In the genomic region with DNA sequence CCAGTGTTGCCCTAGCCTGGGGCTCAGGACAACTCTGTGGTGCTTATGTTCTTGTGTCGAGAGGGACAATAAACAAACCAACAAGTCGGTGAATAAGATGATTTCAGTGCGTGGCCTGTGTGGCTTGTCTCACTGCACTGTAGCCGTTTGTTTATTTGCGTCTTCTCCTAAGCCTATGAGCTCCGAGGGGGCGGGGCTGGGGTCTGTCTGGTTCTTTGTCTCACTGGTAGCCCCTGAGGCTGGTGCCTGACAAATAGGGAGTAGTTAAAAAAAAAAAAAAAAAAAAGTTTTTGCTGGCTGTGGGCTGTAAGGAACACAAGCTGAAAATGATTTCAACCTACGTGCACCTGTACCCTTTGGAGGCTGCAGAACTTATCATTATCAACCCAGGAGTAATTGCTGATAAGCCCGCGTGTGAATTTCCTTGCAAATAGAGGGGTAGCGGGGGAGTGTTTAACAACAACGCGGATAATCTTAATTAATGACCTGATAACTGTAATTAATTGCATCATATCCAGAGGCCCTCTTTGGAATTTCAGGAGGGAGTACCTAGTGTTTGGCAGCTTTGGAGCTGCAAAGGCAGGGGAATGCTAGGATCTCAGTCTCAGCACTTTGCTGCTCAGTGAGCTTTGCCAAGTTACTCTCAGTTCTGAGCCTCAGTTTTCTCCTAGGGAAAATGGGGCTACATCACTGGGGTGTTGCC, we compare ENCODE assay signal across 1 cellular context.
A peak's percentile ranks its signal among the peaks of the same experiment; 100 is the strongest.
TF ChIP-seq lines count a peak whose summit lies in the region.

No MANE protein-coding gene starts in this region.

TF ChIP-seq in HepG2, 621 proteins besides CTCF, POLR2A, EP300 and RAD21 (continued from another document):
- TF ChIP-seq SMC3 (IDR thresholded peaks at IDR 0.05; ENCODE audit: low read length): no peak
- 0 out of 2 replicates have a peak, but pooled peaks have one; percentile 2 for TF ChIP-seq KDM2A (CRISPR knock-in tag; IDR thresholded peaks at IDR 0.05; ENCODE audit: borderline replicate concordance, low read depth)
- no peak for TF ChIP-seq IRF2 (CRISPR knock-in tag; IDR thresholded peaks at IDR 0.05)
- peak; percentile 91 for TF ChIP-seq ZNF629 (CRISPR knock-in tag; conservative IDR thresholded peaks at IDR 0.05)
- no peak for TF ChIP-seq KDM3A (CRISPR knock-in tag; IDR thresholded peaks at IDR 0.05; ENCODE audit: low read depth)
- no peak for TF ChIP-seq MED13 (CRISPR knock-in tag; IDR thresholded peaks at IDR 0.05)
- TF ChIP-seq HDAC2 (CRISPR knock-in tag; IDR thresholded peaks at IDR 0.05): peak; percentile 3; the same call in 1 of the 2 replicates
- TF ChIP-seq ZNF367 (CRISPR knock-in tag; IDR thresholded peaks at IDR 0.05; ENCODE audit: borderline replicate concordance): no peak
- TF ChIP-seq HIVEP1 (CRISPR knock-in tag; IDR thresholded peaks at IDR 0.05): no peak
- no peak for TF ChIP-seq HNF4G (IDR thresholded peaks at IDR 0.05; ENCODE audit: borderline replicate concordance, low read depth, low read length)
- TF ChIP-seq HNF4G (CRISPR knock-in tag; IDR thresholded peaks at IDR 0.05; ENCODE audit: borderline replicate concordance, low read depth): no peak
